ENCODE assay signal across 1 cellular context in genomic region chr5:2832394-2832793, GRCh38.
TF ChIP-seq lines count a peak whose summit lies in the region.

No MANE protein-coding gene starts in this region.

TF ChIP-seq in WTC11, 78 proteins besides CTCF, POLR2A, EP300 and RAD21 (continued from another document):
- TF ChIP-seq AFF4 (CRISPR knock-in tag; IDR thresholded peaks at IDR 0.05; ENCODE audit: borderline replicate concordance) = no peak
- TF ChIP-seq E2F5 (CRISPR knock-in tag; IDR thresholded peaks at IDR 0.05) = no peak
- no peak for TF ChIP-seq HMGA2 (CRISPR knock-in tag; IDR thresholded peaks at IDR 0.05)
- TF ChIP-seq E2F1 (CRISPR knock-in tag; IDR thresholded peaks at IDR 0.05) = no peak
